19 cellular contexts compared by ENCODE assay signal in the genomic region with DNA sequence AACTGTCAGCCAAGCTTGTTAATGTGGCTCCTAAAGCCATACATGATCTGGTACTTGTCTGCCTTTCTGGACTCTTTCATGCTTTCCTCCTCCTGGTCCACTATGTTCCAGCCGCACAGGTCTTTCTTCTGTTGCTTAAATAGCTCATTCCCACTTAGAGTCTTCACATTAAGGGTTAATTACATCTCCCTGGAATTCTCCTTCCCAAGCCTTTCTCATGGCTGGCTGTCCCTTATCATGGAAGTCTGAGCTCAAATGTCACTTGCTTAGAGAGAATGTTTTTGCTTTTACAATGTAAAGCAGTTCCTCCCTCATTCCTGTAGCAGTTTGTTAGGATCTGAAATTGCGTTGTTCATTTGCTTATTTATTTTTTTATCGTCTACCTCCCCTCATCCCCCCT.
"Had no signal": no experiment of that assay in that cellular context is flagged by ENCODE, and none has a peak within 500 bp of the region (broad histone marks: within the 10 kb centered on the region; RNA-seq: fewer than 3 reads in every experiment).

No MANE protein-coding gene starts in this region.

- H3K27ac ChIP-seq: breast epithelium, foreskin keratinocyte, left lung, prostate gland, right lobe of liver, spleen, upper lobe of left lung had no signal

- H3K4me3 Mint-ChIP-seq: activated T-helper 1 cell treated with anti-CD3 and anti-CD28 coated beads, Interleukin-12 subunit alpha, Interleukin-12 subunit beta, Interleukin-2, Interleukin-4 antibody, amounts not matched to agents 30 ng/mL and 10 ng/mL and 1 ng/mL, durations not matched to agents 14 hours and 24 hours and 36 hours; dendritic cell treated with granulocyte-macrophage colony-stimulating factor and Interleukin-4, amounts not matched to agents 40 ng/mL and 50 ng/mL, for 4 days; natural killer cell; stimulated activated naive CD8-positive, alpha-beta T cell treated with anti-CD3 and anti-CD28 coated beads, Interleukin-15, amount 100 ng/mL, for 72 hours; T-cell had no signal

- ATAC-seq: activated CD4-positive, CD25-positive, alpha-beta regulatory T cell treated with anti-CD3 and anti-CD28 coated beads, Interleukin-2, amount 50 U/mL, for 24 hours; foreskin keratinocyte; left lung; natural killer cell; right lobe of liver; stimulated activated naive CD8-positive, alpha-beta T cell treated with anti-CD3 and anti-CD28 coated beads, Interleukin-15, amount 100 ng/mL, for 72 hours; T-cell had no signal

- H3K4me1 ChIP-seq: breast epithelium, foreskin keratinocyte, left lung, prostate gland, right lobe of liver, spleen, upper lobe of left lung had no signal

- H3K27me3 ChIP-seq: breast epithelium, foreskin keratinocyte, left lung, right lobe of liver, spleen, upper lobe of left lung had no signal

- H3K27me3 Mint-ChIP-seq: dendritic cell treated with granulocyte-macrophage colony-stimulating factor and Interleukin-4, amounts not matched to agents 40 ng/mL and 50 ng/mL, for 4 days; stimulated activated naive CD8-positive, alpha-beta T cell treated with anti-CD3 and anti-CD28 coated beads, Interleukin-15, amount 100 ng/mL, for 72 hours; T-cell had no signal

- H3K4me1 Mint-ChIP-seq: natural killer cell; stimulated activated naive CD8-positive, alpha-beta T cell treated with anti-CD3 and anti-CD28 coated beads, Interleukin-15, amount 100 ng/mL, for 72 hours; T-cell had no signal

- H3K9me3 Mint-ChIP-seq: activated T-helper 1 cell treated with anti-CD3 and anti-CD28 coated beads, Interleukin-12 subunit alpha, Interleukin-12 subunit beta, Interleukin-2, Interleukin-4 antibody, amounts not matched to agents 30 ng/mL and 10 ng/mL and 1 ng/mL, durations not matched to agents 14 hours and 24 hours and 36 hours had no signal

- H3K36me3 Mint-ChIP-seq: natural killer cell, T-cell had no signal

- H3K9me3 ChIP-seq: breast epithelium, left lung, prostate gland, right lobe of liver, spleen, upper lobe of left lung had no signal

- DNase-seq: activated CD4-positive, alpha-beta T cell treated with anti-CD3 and anti-CD28 coated beads, Interleukin-2, amount 50 U/mL, for 1 hour; activated CD8-positive, alpha-beta memory T cell treated with anti-CD3 and anti-CD28 coated beads for 24 hours; aorta; effector memory CD4-positive, alpha-beta T cell; foreskin keratinocyte; left lung; mammary epithelial cell; natural killer cell; right lobe of liver; spleen; stimulated activated naive CD8-positive, alpha-beta T cell treated with anti-CD3 and anti-CD28 coated beads, Interleukin-15, amount 100 ng/mL, for 72 hours; T-cell; T-helper 9 cell; upper lobe of left lung had no signal

- H3K36me3 ChIP-seq: breast epithelium, left lung, prostate gland, right lobe of liver, spleen, upper lobe of left lung had no signal

- H3K27ac Mint-ChIP-seq: activated T-helper 1 cell treated with anti-CD3 and anti-CD28 coated beads, Interleukin-12 subunit alpha, Interleukin-12 subunit beta, Interleukin-2, Interleukin-4 antibody, amounts not matched to agents 30 ng/mL and 10 ng/mL and 1 ng/mL, durations not matched to agents 14 hours and 24 hours and 36 hours; dendritic cell treated with granulocyte-macrophage colony-stimulating factor and Interleukin-4, amounts not matched to agents 40 ng/mL and 50 ng/mL, for 4 days; natural killer cell; stimulated activated naive CD8-positive, alpha-beta T cell treated with anti-CD3 and anti-CD28 coated beads, Interleukin-15, amount 100 ng/mL, for 72 hours; T-cell had no signal

- H3K4me3 ChIP-seq: breast epithelium, left lung, prostate gland, right lobe of liver, spleen, upper lobe of left lung had no signal
